ENCODE assay signal across 14 cellular contexts in the genomic region with DNA sequence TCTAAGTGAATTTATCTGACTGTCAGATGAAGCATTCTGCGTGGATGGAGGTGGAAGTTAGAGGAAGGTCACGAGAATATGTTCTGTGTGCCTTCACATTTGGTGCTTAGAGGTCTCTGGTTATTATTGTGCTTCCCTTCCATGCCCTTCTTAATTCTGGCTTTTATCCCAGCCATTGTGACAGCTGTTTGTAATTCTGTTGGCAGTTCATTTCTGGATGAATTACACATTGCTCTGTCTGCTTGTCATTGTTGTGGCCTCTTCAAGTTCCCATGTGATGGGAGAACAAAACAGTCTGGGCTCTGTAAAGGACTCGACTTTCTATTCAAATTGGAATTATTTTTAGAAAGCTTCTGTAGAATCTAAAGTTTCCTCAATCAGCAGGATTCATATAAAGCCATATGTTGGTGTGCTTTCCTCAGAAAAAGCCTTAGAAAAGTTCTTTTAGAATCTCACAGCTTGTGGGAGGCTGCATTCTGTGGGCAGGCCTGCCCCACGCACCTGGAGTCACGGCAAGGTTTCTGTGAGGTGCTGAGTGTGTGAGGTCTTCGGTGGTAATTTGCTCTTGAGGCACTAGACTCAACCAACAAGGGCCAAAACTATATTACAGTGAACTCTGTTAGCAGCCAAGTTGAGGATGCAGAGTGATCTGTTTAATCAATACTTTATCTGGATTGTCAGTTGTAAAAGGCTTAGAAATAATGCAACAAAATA.
A peak's percentile ranks its signal among the peaks of the same experiment; 100 is the strongest.
DNase-seq lines count a peak whose midpoint lies in the region; ATAC-seq and TF ChIP-seq lines count a peak whose summit lies in the region.
"Had no signal": no experiment of that assay in that cellular context is flagged by ENCODE, and none has a peak within 500 bp of the region (broad histone marks: within the 10 kb centered on the region; RNA-seq: fewer than 3 reads in every experiment).

No MANE protein-coding gene starts in this region.

- intact Hi-C loops in spleen (cut with DNase I; ENCODE audit: low total_unique reads) = no loop called here

- no peaks in the 10 kb centered on the region for H3K27me3 ChIP-seq in spleen (replicated peaks in 1 of 7)

- no peak overlapping the region for H3K27ac ChIP-seq in spleen
- H3K27ac ChIP-seq: VCaP had no signal

- H3K36me3 ChIP-seq in spleen = no peaks in the 10 kb centered on the region

- no peak for ATAC-seq in HG03196 (IDR thresholded peaks at IDR 0.05; ENCODE audit: unreplicated experiment)
- ATAC-seq: esophagus mucosa; stimulated activated naive CD8-positive, alpha-beta T cell treated with anti-CD3 and anti-CD28 coated beads, Interleukin-15, amount 100 ng/mL, for 72 hours had no signal

- TF ChIP-seq CTCF in fibroblast of mammary gland (conservative IDR thresholded peaks at IDR 0.05; ENCODE audit: control insufficient read depth, insufficient read depth, low read depth, low read length) (no peak), spleen (IDR thresholded peaks at IDR 0.05 in 8 of 11, conservative IDR thresholded peaks at IDR 0.05 in 3 of 11) (no peak)

- H3K4me3 ChIP-seq in fibroblast of mammary gland (ENCODE audit: control insufficient read depth, low read depth, low read length) = no peak overlapping the region
- H3K4me3 ChIP-seq in spleen = no peak overlapping the region

- 62 to 70% (median 69%) methylated on average over 6 of the region's 6 CpGs for whole genome bisulfite sequencing in spleen, 5 donors

- peaks cover 0 to 3% (median 0%) of the 10 kb centered on the region in 6 donors for H3K4me1 ChIP-seq in spleen

- TF ChIP-seq POLR2A in spleen (IDR thresholded peaks at IDR 0.05) = no peak

- H3K9me3 ChIP-seq in spleen = peaks cover 0 to 32% (median 12%) of the 10 kb centered on the region in 8 donors

- DNase-seq in GM03348 (ENCODE audit: low spot score) (peak; percentile 4), NCI-H774 (lab: John Stamatoyannopoulos, UW) (peak; percentile 17), fibroblast of mammary gland (ENCODE audit: low read depth) (peak; percentile 2), pons (ENCODE audit: low spot score) (peak; percentile 70), C1 segment of cervical spinal cord (lab: John Stamatoyannopoulos, UW) (no peak), spleen (no peak)
- DNase-seq: activated CD8-positive, alpha-beta memory T cell treated with anti-CD3 and anti-CD28 coated beads for 24 hours; CD4-positive, alpha-beta T cell; HFFc6; NK-92 treated with Interleukin-12 subunit alpha and Interleukin-12 subunit beta, amount 100 ng/mL, for 24 hours; stimulated activated naive CD8-positive, alpha-beta T cell treated with anti-CD3 and anti-CD28 coated beads, Interleukin-15, amount 100 ng/mL, for 72 hours had no signal

Comparison
In these comparisons a context has a peak if more than half of its experiments do, and no peak if none do; other contexts are left out.
1. DNase-seq: peak in GM03348 (single experiment), NCI-H774 (single experiment), fibroblast of mammary gland (single experiment) and pons (single experiment); none in C1 segment of cervical spinal cord (0 of 14) and spleen (single experiment).